8 cellular contexts compared by ENCODE assay signal in genomic region chr21:32412162-32412997, GRCh38. TPM values are rescaled to one million over a fixed set of nuclear protein-coding genes. Genes with fewer than 3 reads are reported as not detected.
DNase-seq lines count a peak whose midpoint lies in the region; ATAC-seq, FAIRE-seq and TF ChIP-seq lines count a peak whose summit lies in the region.

Gene EVA1C, plus strand, starts transcription at chr21:32412706. Its CDS starts 148 bp downstream, at chr21:32412854.

- H3K4me1 Mint-ChIP-seq in natural killer cell treated with Interleukin-12 subunit alpha and Interleukin-12 subunit beta and Interleukin-15 and Interleukin-18, amount 100 ng/mL, for 72 hours (ENCODE audit: low read depth in 2 of 2): peaks cover 38 to 39% of the 10 kb centered on the region in 2 donors
- peaks cover 9 to 15% of the 10 kb centered on the region in 2 donors for H3K4me1 Mint-ChIP-seq in stimulated activated naive B cell treated with anti-CD40 and anti-IgM and Interleukin-4, amounts not matched to agents 10 μg/mL and 1 μg/mL and 100 μg/mL, for 72 hours

- intact Hi-C loops in PC-9 (cut with micrococcal nuclease; ENCODE audit: unreplicated experiment): loop anchor here (2.0 to 5.0 kb wide), 2 partner anchors 110 to 156 kb away; no protein-coding TSS in a partner anchor

- TF ChIP-seq CTCF in PC-9 (conservative IDR thresholded peaks at IDR 0.05): no peak

- peak; percentile 72 to 77 for ATAC-seq in natural killer cell treated with Interleukin-12 subunit alpha and Interleukin-12 subunit beta and Interleukin-15 and Interleukin-18, amount 100 ng/mL, for 72 hours
- ATAC-seq in stimulated activated naive B cell treated with anti-CD40 and anti-IgM and Interleukin-4, amounts not matched to agents 10 μg/mL and 1 μg/mL and 100 μg/mL, for 72 hours (replicated peaks): peak; percentile 47 to 64
- no peak for ATAC-seq in HG03565 (IDR thresholded peaks at IDR 0.05; ENCODE audit: unreplicated experiment)

- H3K9me2 ChIP-seq in PC-9 (ENCODE audit: insufficient read depth): no peaks in the 10 kb centered on the region

- H3K36me3 Mint-ChIP-seq in natural killer cell treated with Interleukin-12 subunit alpha and Interleukin-12 subunit beta and Interleukin-15 and Interleukin-18, amount 100 ng/mL, for 72 hours: no peaks in the 10 kb centered on the region
- no peaks in the 10 kb centered on the region for H3K36me3 Mint-ChIP-seq in stimulated activated naive B cell treated with anti-CD40 and anti-IgM and Interleukin-4, amounts not matched to agents 10 μg/mL and 1 μg/mL and 100 μg/mL, for 72 hours

- peak within 1 kb of the TSS; percentile 93 for H3K4me3 Mint-ChIP-seq in natural killer cell treated with Interleukin-12 subunit alpha and Interleukin-12 subunit beta and Interleukin-15 and Interleukin-18, amount 100 ng/mL, for 72 hours
- H3K4me3 Mint-ChIP-seq in stimulated activated naive B cell treated with anti-CD40 and anti-IgM and Interleukin-4, amounts not matched to agents 10 μg/mL and 1 μg/mL and 100 μg/mL, for 72 hours: peak within 1 kb of the TSS; percentile 86 to 88

- no peaks in the 10 kb centered on the region; the same call in 1 of the 2 replicates for H3K4me1 ChIP-seq in PC-9 (replicated peaks; ENCODE audit: insufficient read depth)

- no peaks in the 10 kb centered on the region for H3K79me2 ChIP-seq in PC-9 (ENCODE audit: low read depth)

- POLR2A ChIA-PET in PC-9 (lab: Charles Lee; ENCODE audit: unreplicated experiment): no interaction called here

- DNase-seq in G401 (ENCODE audit: low spot score) (peak; percentile 49), PC-9 (peak in 1 of 2 experiments; percentile 45), fibroblast of peridontal ligament (ENCODE audit: extremely low read depth) (peak; percentile 38), GM12892 (ENCODE audit: insufficient read length) (no peak)
- DNase-seq in activated effector memory CD4-positive, alpha-beta T cell treated with Interleukin-2 at 50 U/mL for 16 hours: peak; percentile 70
- peak; percentile 62 for DNase-seq in natural killer cell treated with Interleukin-12 subunit alpha and Interleukin-12 subunit beta and Interleukin-15 and Interleukin-18, amount 100 ng/mL, for 72 hours (ENCODE audit: low spot score)
- DNase-seq in stimulated activated naive B cell treated with anti-CD40 and anti-IgM and Interleukin-4, amounts not matched to agents 10 μg/mL and 1 μg/mL and 100 μg/mL, for 72 hours: no peak

- no peak for TF ChIP-seq POLR2A in GM12892 (IDR thresholded peaks at IDR 0.05; ENCODE audit: low read depth, low read length)

- H2AFZ ChIP-seq in PC-9: peak within 1 kb of the TSS; percentile 67

- peak within 1 kb of the TSS; percentile 84 to 86 for H3K27ac Mint-ChIP-seq in natural killer cell treated with Interleukin-12 subunit alpha and Interleukin-12 subunit beta and Interleukin-15 and Interleukin-18, amount 100 ng/mL, for 72 hours
- H3K27ac Mint-ChIP-seq in stimulated activated naive B cell treated with anti-CD40 and anti-IgM and Interleukin-4, amounts not matched to agents 10 μg/mL and 1 μg/mL and 100 μg/mL, for 72 hours: peak within 1 kb of the TSS; percentile 84

- H3K27me3 Mint-ChIP-seq in natural killer cell treated with Interleukin-12 subunit alpha and Interleukin-12 subunit beta and Interleukin-15 and Interleukin-18, amount 100 ng/mL, for 72 hours: no peaks in the 10 kb centered on the region
- peaks cover 62 to 63% of the 10 kb centered on the region in 2 donors for H3K27me3 Mint-ChIP-seq in stimulated activated naive B cell treated with anti-CD40 and anti-IgM and Interleukin-4, amounts not matched to agents 10 μg/mL and 1 μg/mL and 100 μg/mL, for 72 hours

- peak within 1 kb of the TSS; percentile 77 for H3K4me2 ChIP-seq in PC-9

- CTCF ChIA-PET in PC-9 (lab: Charles Lee): no interaction called here

- in situ Hi-C loops in G401 (cut with HindIII; ENCODE audit: low sequenced_read_pairs): no loop called here

- H3F3A ChIP-seq in PC-9 (ENCODE audit: insufficient read depth, low read depth): no peaks in the 10 kb centered on the region

- H3K27ac ChIP-seq in PC-9: no peak within 1 kb of the TSS

- H3K27me3 ChIP-seq in PC-9 (ENCODE audit: insufficient read depth, low read depth): peaks cover 32% of the 10 kb centered on the region; the same call in 1 of the 2 replicates

- no peaks in the 10 kb centered on the region for H3K9me3 Mint-ChIP-seq in natural killer cell treated with Interleukin-12 subunit alpha and Interleukin-12 subunit beta and Interleukin-15 and Interleukin-18, amount 100 ng/mL, for 72 hours
- no peaks in the 10 kb centered on the region for H3K9me3 Mint-ChIP-seq in stimulated activated naive B cell treated with anti-CD40 and anti-IgM and Interleukin-4, amounts not matched to agents 10 μg/mL and 1 μg/mL and 100 μg/mL, for 72 hours

- peak within 1 kb of the TSS; percentile 51 for H3K4me3 ChIP-seq in PC-9

- no peaks in the 10 kb centered on the region for H3K36me3 ChIP-seq in PC-9 (ENCODE audit: low read depth)

- H3K9me3 ChIP-seq in PC-9 (ENCODE audit: insufficient read depth, low read depth): no peaks in the 10 kb centered on the region

- no peaks in the 10 kb centered on the region for H4K20me1 ChIP-seq in PC-9 (ENCODE audit: insufficient read depth)

- BruUV-seq in PC-9 (replicated peaks; lab: Mats Ljungman, UMichigan): TSS peak; percentile 49

- FAIRE-seq in GM12892 (lab: Jason Lieb, UNC): no peak

RNA-seq across cellular contexts. Expression of gene EVA1C, which starts in this region (rescaled TPM):
- 2.3 TPM in 1 of 2 replicates, not detected in the other for total RNA-seq in G401 (2014; rRNA removed; shearing (Covaris generic))
- total RNA-seq in PC-9 (2021): 3.0 and 3.1 TPM in 2 replicates
- total RNA-seq in natural killer cell treated with Interleukin-12 subunit alpha and Interleukin-12 subunit beta and Interleukin-15 and Interleukin-18, amount 100 ng/mL, for 72 hours: 1 to 10 TPM; 1.2 to 4.7 TPM
- not detected for polyA plus RNA-seq in GM12892 (2012; ENCODE audit: missing spikeins)

Comparison
In these comparisons a context has a peak if more than half of its experiments do, and no peak if none do; other contexts are left out.
1. DNase-seq: peak in G401 (single experiment), activated effector memory CD4-positive, alpha-beta T cell treated with Interleukin-2 at 50 U/mL for 16 hours (single experiment), fibroblast of peridontal ligament (single experiment) and natural killer cell treated with Interleukin-12 subunit alpha and Interleukin-12 subunit beta and Interleukin-15 and Interleukin-18, amount 100 ng/mL, for 72 hours (single experiment); none in stimulated activated naive B cell treated with anti-CD40 and anti-IgM and Interleukin-4, amounts not matched to agents 10 μg/mL and 1 μg/mL and 100 μg/mL, for 72 hours (single experiment) and GM12892 (single experiment).